1 cellular context compared by ENCODE assay signal in genomic region chr15:82966671-82967071, GRCh38.
TF ChIP-seq lines count a peak whose summit lies in the region.

No MANE protein-coding gene starts in this region.

TF ChIP-seq in K562, 482 proteins besides CTCF, POLR2A, EP300 and RAD21:
- TF ChIP-seq ZNF134 (CRISPR knock-in tag; conservative IDR thresholded peaks at IDR 0.05) (no peak), ZNF584 (CRISPR knock-in tag; IDR thresholded peaks at IDR 0.05; ENCODE audit: low read depth) (no peak), TEAD2 (tag; IDR thresholded peaks at IDR 0.05) (no peak), ZNF431 (CRISPR knock-in tag; IDR thresholded peaks at IDR 0.05) (no peak), HMBOX1 (IDR thresholded peaks at IDR 0.05) (0 out of 2 replicates have a peak, but pooled peaks have one; percentile 35), SMARCA5 (IDR thresholded peaks at IDR 0.05) (no peak)
TF ChIP-seq in K562: peak in this region for 1.
